12 cellular contexts compared by ENCODE assay signal in the genomic region with DNA sequence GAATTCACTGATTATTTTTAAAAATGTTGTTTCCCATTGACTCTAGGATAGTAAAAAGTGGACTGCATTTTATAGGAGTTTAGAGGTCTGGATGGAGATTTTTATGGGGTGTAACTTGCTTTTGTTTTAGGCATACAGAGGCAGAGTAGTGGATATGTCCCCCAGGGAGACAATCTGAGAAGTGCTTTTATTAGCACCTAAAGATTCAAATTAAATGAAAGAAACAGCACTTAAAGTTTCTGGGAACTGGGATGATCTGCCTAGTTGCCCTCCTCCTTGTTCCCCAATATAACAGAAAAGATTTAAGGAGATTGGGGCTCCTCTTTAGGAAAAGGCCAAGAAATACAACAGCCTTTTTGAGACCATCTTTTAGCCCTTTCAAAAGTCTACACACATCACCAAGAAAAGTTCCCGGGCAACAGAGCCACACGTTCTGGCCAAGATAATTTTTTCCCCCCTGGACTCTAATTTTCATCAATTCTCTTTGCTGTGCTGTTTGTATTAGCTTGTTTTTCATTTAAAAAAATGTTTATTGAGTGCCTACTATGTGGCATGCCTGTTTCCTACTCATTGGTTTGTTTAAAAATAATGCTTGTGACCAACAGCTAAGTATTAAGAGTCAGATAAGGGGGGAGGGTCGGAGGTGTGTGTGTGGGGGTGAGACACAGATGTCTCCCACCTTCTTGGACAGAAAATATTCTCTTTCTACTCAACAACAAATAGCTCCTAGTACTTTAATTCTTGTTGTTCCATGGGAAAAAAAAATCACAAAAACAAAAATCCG. TPM values are rescaled to one million over a fixed set of nuclear protein-coding genes. Genes with fewer than 3 reads are reported as not detected.
DNase-seq lines count a peak whose midpoint lies in the region; ATAC-seq and TF ChIP-seq lines count a peak whose summit lies in the region.
"Had no signal": no experiment of that assay in that cellular context is flagged by ENCODE, and none has a peak within 500 bp of the region (broad histone marks: within the 10 kb centered on the region; RNA-seq: fewer than 3 reads in every experiment).

No MANE protein-coding gene starts in this region.

- no peaks in the 10 kb centered on the region for H3K36me3 Mint-ChIP-seq in activated CD4-positive, alpha-beta T cell treated with anti-CD3 and anti-CD28 coated beads for 36 hours (ENCODE audit: low read depth)

- H4K20me1 ChIP-seq in hepatocyte (ENCODE audit: insufficient read depth, poor library complexity, severe bottlenecking), result no peaks in the 10 kb centered on the region

- no peak for DNase-seq in activated CD4-positive, alpha-beta T cell treated with anti-CD3 and anti-CD28 coated beads for 36 hours
- DNase-seq in activated CD4-positive, alpha-beta T cell treated with anti-CD3 and anti-CD28 coated beads for 4 hours, result no peak
- DNase-seq in NT2/D1 (ENCODE audit: low read depth, low spot score) (no peak), hepatocyte (ENCODE audit: low spot score) (no peak), retinal pigment epithelial cell (ENCODE audit: low read depth) (no peak), AG08395 (ENCODE audit: low spot score) (no peak), left lobe of liver (ENCODE audit: low spot score) (no peak)
- DNase-seq: activated effector memory CD4-positive, alpha-beta T cell treated with Interleukin-2 at 50 U/mL for 16 hours; DND-41; foreskin melanocyte; HCEC 1CT had no signal

- peaks cover 69% of the 10 kb centered on the region for H3K27me3 Mint-ChIP-seq in activated CD4-positive, alpha-beta T cell treated with anti-CD3 and anti-CD28 coated beads for 36 hours

- no peaks in the 10 kb centered on the region for H3K9me2 ChIP-seq in hepatocyte (replicated peaks; ENCODE audit: insufficient read depth)

- POLR2A ChIA-PET in activated CD4-positive, alpha-beta T cell treated with anti-CD3 and anti-CD28 coated beads for 36 hours (lab: Charles Lee), result no interaction called here

- no peak for ATAC-seq in activated CD4-positive, alpha-beta T cell treated with anti-CD3 and anti-CD28 coated beads for 36 hours
- ATAC-seq in GM21619 (IDR thresholded peaks at IDR 0.05; ENCODE audit: unreplicated experiment), result no peak
- no peak for ATAC-seq in left lobe of liver

- peak overlapping the region; percentile 88 for H2AFZ ChIP-seq in hepatocyte

- H3K9me3 ChIP-seq in NT2/D1 (ENCODE audit: insufficient read depth, low read length) (no peaks in the 10 kb centered on the region), hepatocyte (ENCODE audit: low read depth) (no peaks in the 10 kb centered on the region)

- intact Hi-C loops in activated CD4-positive, alpha-beta T cell treated with anti-CD3 and anti-CD28 coated beads for 36 hours (cut with DNase I, micrococcal nuclease), result loop anchor here (5.0 kb wide), 1 partner anchor 272 kb away; the partner anchor contains the start of genes PRAC1 (in 2 of the 2) and PRAC2 (in 2 of the 2)

- CTCF ChIA-PET in activated CD4-positive, alpha-beta T cell treated with anti-CD3 and anti-CD28 coated beads for 36 hours (lab: Charles Lee), result interaction anchor here (0.6 to 2.4 kb wide), 4 partner anchors 38 to 868 kb away, joined by 3 to 7 read pairs (median 3); no protein-coding TSS in a partner anchor

- no peak for TF ChIP-seq CTCF in hepatocyte (IDR thresholded peaks at IDR 0.05; ENCODE audit: poor library complexity)
- TF ChIP-seq CTCF in retinal pigment epithelial cell (conservative IDR thresholded peaks at IDR 0.05; ENCODE audit: low read depth, low read length), result no peak

- H3K36me3 ChIP-seq in NT2/D1 (ENCODE audit: insufficient read depth, insufficient read length, low read length) (peaks cover 18% of the 10 kb centered on the region), hepatocyte (replicated peaks; ENCODE audit: insufficient read depth, low read depth) (no peaks in the 10 kb centered on the region)

- H3K4me3 ChIP-seq in NT2/D1 (ENCODE audit: insufficient read length, low read depth) (peak overlapping the region; percentile 99), hepatocyte (peak overlapping the region; percentile 87), retinal pigment epithelial cell (ENCODE audit: low read length) (peak overlapping the region; percentile 91)

- peak overlapping the region; percentile 99 for H3K9ac ChIP-seq in NT2/D1 (ENCODE audit: insufficient read length, low read depth)

- WGBS in hepatocyte (ENCODE audit: low lambda C conversion rate, missing lambda C conversion rate), result 16% methylated on average over 4 of the region's 4 CpGs

- no peak overlapping the region for H3K27ac Mint-ChIP-seq in activated CD4-positive, alpha-beta T cell treated with anti-CD3 and anti-CD28 coated beads for 36 hours

- H3K4me2 ChIP-seq in hepatocyte, result peak overlapping the region; percentile 92

- H3K27me3 ChIP-seq in NT2/D1 (ENCODE audit: insufficient read depth, insufficient read length) (no peaks in the 10 kb centered on the region), hepatocyte (peaks cover 5% of the 10 kb centered on the region)

- peak overlapping the region; percentile 15 for H3K4me3 Mint-ChIP-seq in activated CD4-positive, alpha-beta T cell treated with anti-CD3 and anti-CD28 coated beads for 36 hours

- no peaks in the 10 kb centered on the region for H3K9me3 Mint-ChIP-seq in activated CD4-positive, alpha-beta T cell treated with anti-CD3 and anti-CD28 coated beads for 36 hours (ENCODE audit: low read depth)

- peak overlapping the region; percentile 99 for H3K27ac ChIP-seq in hepatocyte

- H3K4me1 ChIP-seq in NT2/D1 (ENCODE audit: insufficient read depth, insufficient read length) (no peaks in the 10 kb centered on the region), hepatocyte (ENCODE audit: insufficient read depth) (peaks cover 3% of the 10 kb centered on the region)

- peaks cover 24% of the 10 kb centered on the region for H3K79me2 ChIP-seq in hepatocyte

- H3K4me1 Mint-ChIP-seq in activated CD4-positive, alpha-beta T cell treated with anti-CD3 and anti-CD28 coated beads for 36 hours, result peaks cover 25% of the 10 kb centered on the region

RNA-seq across cellular contexts. Expression of gene IGF2BP1, which starts 2.4 kb away (rescaled TPM):
- under 1 TPM; 0.43 to 0.97 TPM for total RNA-seq in activated CD4-positive, alpha-beta T cell treated with anti-CD3 and anti-CD28 coated beads for 36 hours
- total RNA-seq in hepatocyte (42.9 and 50.0 TPM in 2 replicates), left lobe of liver (1.2 TPM)
- polyA plus RNA-seq in hepatocyte, result 37.0 and 40.7 TPM in 2 replicates

RNA-seq across cellular contexts. Expression of gene GIP, which starts 26.3 kb away (rescaled TPM):
- not detected for total RNA-seq in activated CD4-positive, alpha-beta T cell treated with anti-CD3 and anti-CD28 coated beads for 36 hours
- total RNA-seq in hepatocyte, result not detected in 2 replicates
- polyA plus RNA-seq in hepatocyte, result 2.3 TPM in 2 replicates
- total RNA-seq in left lobe of liver, result not detected

RNA-seq across cellular contexts. Expression of gene SNF8, which starts 50.1 kb away (rescaled TPM):
- total RNA-seq in activated CD4-positive, alpha-beta T cell treated with anti-CD3 and anti-CD28 coated beads for 36 hours, result 10 to 100 TPM; 59.5 to 94.0 TPM
- total RNA-seq in hepatocyte (91.5 and 101 TPM in 2 replicates), left lobe of liver (53.4 TPM)
- polyA plus RNA-seq in hepatocyte, result 195 and 227 TPM in 2 replicates

Comparison
In these comparisons a context has a peak if more than half of its experiments do, and no peak if none do; other contexts are left out.
1. RNA of gene IGF2BP1, which starts 2.4 kb away (total RNA-seq): 42.9 to 50.0 TPM in hepatocyte; 1.2 TPM in left lobe of liver (single experiment) and 0.43 to 0.97 TPM in activated CD4-positive, alpha-beta T cell treated with anti-CD3 and anti-CD28 coated beads for 36 hours; every median in the first group is over 10 times any median in the second.
2. Peak in every context shown above with its lines, with median percentiles within 50 percentile points of each other: H3K4me3 ChIP-seq.